In genomic region chr10:113045155-113046055, GRCh38 we compare ENCODE assay signal across 12 cellular contexts.
DNase-seq lines count a peak whose midpoint lies in the region; ATAC-seq and TF ChIP-seq lines count a peak whose summit lies in the region.
"Had no signal": no experiment of that assay in that cellular context is flagged by ENCODE, and none has a peak within 500 bp of the region (broad histone marks: within the 10 kb centered on the region; RNA-seq: fewer than 3 reads in every experiment).

No MANE protein-coding gene starts in this region.

- intact Hi-C loops in upper lobe of right lung (cut with DNase I), result no loop called here

- H3K4me3 Mint-ChIP-seq in activated CD8-positive, alpha-beta T cell treated with anti-CD3 and anti-CD28 coated beads, Interleukin-2, amount 10 ng/mL, durations not matched to agents 7 days and 5 days, result no peak overlapping the region

- H3K36me3 Mint-ChIP-seq in activated CD8-positive, alpha-beta T cell treated with anti-CD3 and anti-CD28 coated beads, Interleukin-2, amount 10 ng/mL, durations not matched to agents 7 days and 5 days (ENCODE audit: low read depth), result no peaks in the 10 kb centered on the region

- peaks cover 15% of the 10 kb centered on the region for H3K27me3 Mint-ChIP-seq in activated CD8-positive, alpha-beta T cell treated with anti-CD3 and anti-CD28 coated beads, Interleukin-2, amount 10 ng/mL, durations not matched to agents 7 days and 5 days (ENCODE audit: low read depth)

- no peak overlapping the region for H3K4me3 ChIP-seq in kidney epithelial cell (ENCODE audit: low read depth, low read length)
- H3K4me3 ChIP-seq in upper lobe of right lung, result no peak overlapping the region
- H3K4me3 ChIP-seq: adrenal gland, hepatocyte, tibial nerve had no signal

- peaks cover 32% of the 10 kb centered on the region for H3K4me1 ChIP-seq in upper lobe of right lung

- no peaks in the 10 kb centered on the region for H3K9me3 ChIP-seq in upper lobe of right lung
- H3K9me3 ChIP-seq: adrenal gland, tibial nerve had no signal

- POLR2A ChIA-PET in activated CD8-positive, alpha-beta T cell treated with anti-CD3 and anti-CD28 coated beads, Interleukin-2, amount 10 ng/mL, durations not matched to agents 7 days and 5 days (lab: Charles Lee), result no interaction called here

- no peaks in the 10 kb centered on the region for H3K27me3 ChIP-seq in kidney epithelial cell (ENCODE audit: control insufficient read depth, insufficient read depth, low read length)
- H3K27me3 ChIP-seq in upper lobe of right lung, result no peaks in the 10 kb centered on the region
- H3K27me3 ChIP-seq: adrenal gland, hepatocyte, tibial nerve had no signal

- ATAC-seq in upper lobe of right lung, result peak; percentile 88
- no peak for ATAC-seq in activated CD8-positive, alpha-beta T cell treated with anti-CD3 and anti-CD28 coated beads, Interleukin-2, amount 10 ng/mL, durations not matched to agents 7 days and 5 days
- no peak for ATAC-seq in HG03432 (IDR thresholded peaks at IDR 0.05; ENCODE audit: unreplicated experiment)

- no peak overlapping the region for H3K27ac ChIP-seq in upper lobe of right lung
- H3K27ac ChIP-seq: hepatocyte, tibial nerve had no signal

- no peak overlapping the region for H3K27ac Mint-ChIP-seq in activated CD8-positive, alpha-beta T cell treated with anti-CD3 and anti-CD28 coated beads, Interleukin-2, amount 10 ng/mL, durations not matched to agents 7 days and 5 days

- peaks cover 5% of the 10 kb centered on the region for H3K4me1 Mint-ChIP-seq in activated CD8-positive, alpha-beta T cell treated with anti-CD3 and anti-CD28 coated beads, Interleukin-2, amount 10 ng/mL, durations not matched to agents 7 days and 5 days (ENCODE audit: low read depth)

- CTCF ChIA-PET in activated CD8-positive, alpha-beta T cell treated with anti-CD3 and anti-CD28 coated beads, Interleukin-2, amount 10 ng/mL, durations not matched to agents 7 days and 5 days (lab: Charles Lee), result no interaction called here

- peak; percentile 38 for DNase-seq in HK-2 (ENCODE audit: unreplicated experiment)
- DNase-seq in astrocyte of the hippocampus (ENCODE audit: low read depth, low spot score), result peak; percentile 91
- peak; percentile 81 for DNase-seq in kidney epithelial cell (ENCODE audit: low read depth)
- DNase-seq in upper lobe of right lung, result peak; percentile 71
- DNase-seq in activated CD8-positive, alpha-beta T cell treated with anti-CD3 and anti-CD28 coated beads, Interleukin-2, amount 10 ng/mL, durations not matched to agents 7 days and 5 days, result no peak
- DNase-seq in NCI-H1930 (lab: John Stamatoyannopoulos, UW), result no peak
- DNase-seq: OCI-M1; stimulated activated CD4-positive, alpha-beta T cell treated with anti-CD3 and anti-CD28 coated beads, Interleukin-2, amount 100 ng/mL, for 24 hours had no signal

- no peaks in the 10 kb centered on the region for H3K36me3 ChIP-seq in kidney epithelial cell (ENCODE audit: control insufficient read depth, insufficient read depth, low read length)
- H3K36me3 ChIP-seq in upper lobe of right lung, result peaks cover 2% of the 10 kb centered on the region
- H3K36me3 ChIP-seq: adrenal gland, tibial nerve had no signal

- no peak for TF ChIP-seq CTCF in kidney epithelial cell (IDR thresholded peaks at IDR 0.05; ENCODE audit: insufficient read depth, low read length, poor library complexity, severe bottlenecking)
- TF ChIP-seq CTCF in upper lobe of right lung (IDR thresholded peaks at IDR 0.05), result no peak

- H3K9me3 Mint-ChIP-seq in activated CD8-positive, alpha-beta T cell treated with anti-CD3 and anti-CD28 coated beads, Interleukin-2, amount 10 ng/mL, durations not matched to agents 7 days and 5 days (ENCODE audit: insufficient read depth), result no peaks in the 10 kb centered on the region

Comparison
In these comparisons a context has a peak if more than half of its experiments do, and no peak if none do; other contexts are left out.
1. DNase-seq: peak in HK-2 (single experiment), astrocyte of the hippocampus (single experiment), kidney epithelial cell (single experiment) and upper lobe of right lung (single experiment); none in activated CD8-positive, alpha-beta T cell treated with anti-CD3 and anti-CD28 coated beads, Interleukin-2, amount 10 ng/mL, durations not matched to agents 7 days and 5 days (single experiment) and NCI-H1930 (0 of 2).